In the genomic region with DNA sequence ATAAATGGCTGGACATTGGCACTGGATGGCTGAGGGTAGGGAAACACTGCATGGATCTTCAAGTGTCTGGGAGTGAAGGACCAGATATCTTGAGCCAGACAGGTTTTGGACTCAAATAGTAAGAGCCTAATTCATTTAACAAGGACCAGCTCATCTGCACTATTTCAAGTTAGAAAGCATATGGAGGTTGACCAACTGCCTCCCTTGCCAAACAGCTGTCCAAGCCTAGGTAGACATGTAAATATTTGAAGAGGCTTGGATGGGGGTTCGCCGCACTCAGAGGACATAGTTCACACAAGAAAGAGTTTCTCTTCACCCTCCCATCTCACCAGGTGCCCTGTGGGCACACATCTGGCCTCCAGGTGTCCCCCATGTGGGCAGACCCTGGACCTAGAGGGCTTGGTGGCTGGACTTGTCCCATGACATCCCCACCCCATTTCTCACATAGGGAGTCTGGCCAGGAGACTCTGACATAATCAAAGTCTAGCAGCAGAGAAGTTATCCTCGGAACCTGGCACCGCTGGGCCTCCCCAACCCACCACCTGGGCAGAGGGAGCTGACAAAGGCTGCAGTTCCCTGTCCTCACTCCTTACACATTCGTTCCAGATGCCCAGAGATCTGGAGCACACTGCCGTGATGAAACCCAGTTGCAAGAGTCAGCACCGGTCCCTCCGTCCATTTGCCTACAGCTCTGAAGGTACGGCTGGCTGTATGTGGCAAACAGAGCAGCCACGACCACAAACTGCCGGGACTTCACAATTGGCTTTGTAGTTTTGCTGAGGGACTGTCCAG, we compare ENCODE assay signal across 36 cellular contexts.
A peak's percentile ranks its signal among the peaks of the same experiment; 100 is the strongest.
DNase-seq lines count a peak whose midpoint lies in the region; ATAC-seq and TF ChIP-seq lines count a peak whose summit lies in the region.
"Had no signal": no experiment of that assay in that cellular context is flagged by ENCODE, and none has a peak within 500 bp of the region (broad histone marks: within the 10 kb centered on the region; RNA-seq: fewer than 3 reads in every experiment).

No MANE protein-coding gene starts in this region.

- H3K4me3 ChIP-seq in mucosa of descending colon (no peak overlapping the region), testis (no peak overlapping the region)
- H3K4me3 ChIP-seq: cardiac muscle cell, coronary artery, HAP-1, heart left ventricle, lower lobe of right lung, SJCRH30 had no signal

- H3K4me1 ChIP-seq in mucosa of descending colon (ENCODE audit: low read depth) (no peaks in the 10 kb centered on the region), testis (no peaks in the 10 kb centered on the region)
- H3K4me1 ChIP-seq: BE2C, HAP-1, heart left ventricle, lower lobe of right lung, SJCRH30 had no signal

- H3K36me3 Mint-ChIP-seq in natural killer cell treated with Interleukin-12 subunit alpha and Interleukin-12 subunit beta and Interleukin-15 and Interleukin-18, amount 100 ng/mL, for 72 hours = no peaks in the 10 kb centered on the region
- H3K36me3 Mint-ChIP-seq in natural killer cell = no peaks in the 10 kb centered on the region
- no peaks in the 10 kb centered on the region for H3K36me3 Mint-ChIP-seq in stimulated activated naive B cell treated with anti-CD40 and anti-IgM and Interleukin-4, amounts not matched to agents 10 μg/mL and 1 μg/mL and 100 μg/mL, for 72 hours
- H3K36me3 Mint-ChIP-seq: activated naive CD8-positive, alpha-beta T cell treated with anti-CD3 and anti-CD28 coated beads for 36 hours; CD8-positive, alpha-beta memory T cell had no signal

- H3K4me1 Mint-ChIP-seq in natural killer cell treated with Interleukin-12 subunit alpha and Interleukin-12 subunit beta and Interleukin-15 and Interleukin-18, amount 100 ng/mL, for 72 hours (ENCODE audit: low read depth in 2 of 2) = no peaks in the 10 kb centered on the region
- H3K4me1 Mint-ChIP-seq in natural killer cell = no peaks in the 10 kb centered on the region
- H3K4me1 Mint-ChIP-seq in stimulated activated naive B cell treated with anti-CD40 and anti-IgM and Interleukin-4, amounts not matched to agents 10 μg/mL and 1 μg/mL and 100 μg/mL, for 72 hours = no peaks in the 10 kb centered on the region

- no peak overlapping the region for H3K4me3 Mint-ChIP-seq in natural killer cell treated with Interleukin-12 subunit alpha and Interleukin-12 subunit beta and Interleukin-15 and Interleukin-18, amount 100 ng/mL, for 72 hours
- no peak overlapping the region for H3K4me3 Mint-ChIP-seq in natural killer cell
- no peak overlapping the region for H3K4me3 Mint-ChIP-seq in stimulated activated naive B cell treated with anti-CD40 and anti-IgM and Interleukin-4, amounts not matched to agents 10 μg/mL and 1 μg/mL and 100 μg/mL, for 72 hours
- H3K4me3 Mint-ChIP-seq: activated naive CD8-positive, alpha-beta T cell treated with anti-CD3 and anti-CD28 coated beads for 36 hours; activated T-cell treated with anti-CD3 and anti-CD28 coated beads, Interleukin-2, amount 50 U/mL, for 4 hours; CD8-positive, alpha-beta memory T cell; nephron; stimulated activated naive CD8-positive, alpha-beta T cell treated with anti-CD3 and anti-CD28 coated beads, Interleukin-15, Interleukin-2, amounts not matched to agents 100 ng/mL and 50 ng/mL, for 24 hours had no signal

- H3K27me3 Mint-ChIP-seq in natural killer cell treated with Interleukin-12 subunit alpha and Interleukin-12 subunit beta and Interleukin-15 and Interleukin-18, amount 100 ng/mL, for 72 hours = no peaks in the 10 kb centered on the region
- H3K27me3 Mint-ChIP-seq in natural killer cell (ENCODE audit: low read depth in 2 of 2) = no peaks in the 10 kb centered on the region
- H3K27me3 Mint-ChIP-seq in stimulated activated naive B cell treated with anti-CD40 and anti-IgM and Interleukin-4, amounts not matched to agents 10 μg/mL and 1 μg/mL and 100 μg/mL, for 72 hours = no peaks in the 10 kb centered on the region
- H3K27me3 Mint-ChIP-seq: activated naive CD8-positive, alpha-beta T cell treated with anti-CD3 and anti-CD28 coated beads for 36 hours; CD8-positive, alpha-beta memory T cell; stimulated activated naive CD8-positive, alpha-beta T cell treated with anti-CD3 and anti-CD28 coated beads, Interleukin-15, Interleukin-2, amounts not matched to agents 100 ng/mL and 50 ng/mL, for 24 hours had no signal

- H3K36me3 ChIP-seq in mucosa of descending colon (ENCODE audit: low read depth) = no peaks in the 10 kb centered on the region
- H3K36me3 ChIP-seq in testis (ENCODE audit: low read depth, missing control alignments) = no peaks in the 10 kb centered on the region
- H3K36me3 ChIP-seq: BE2C, cardiac muscle cell, HAP-1, heart left ventricle, lower lobe of right lung, SJCRH30 had no signal

- peak overlapping the region; percentile 15 for H3K27ac ChIP-seq in epithelial cell of prostate
- H3K27ac ChIP-seq in testis = no peak overlapping the region
- H3K27ac ChIP-seq: cardiac muscle cell, coronary artery, heart left ventricle, lower lobe of right lung, SJCRH30, VCaP had no signal

- intact Hi-C loops in natural killer cell (cut with micrococcal nuclease) = no loop called here
- intact Hi-C loops in mucosa of descending colon (cut with DNase I, micrococcal nuclease) = no loop called here
- intact Hi-C loops in testis (cut with DNase I; ENCODE audit: low total_unique reads) = no loop called here

- H3K27me3 ChIP-seq in testis = no peaks in the 10 kb centered on the region
- H3K27me3 ChIP-seq: BE2C, cardiac muscle cell, heart left ventricle, SJCRH30 had no signal

- WGBS in testis, 2 donors = 89 to 97% methylated on average over 11 of the region's 11 CpGs

- no peak for TF ChIP-seq CTCF in natural killer cell (IDR thresholded peaks at IDR 0.05)
- TF ChIP-seq CTCF in mucosa of descending colon (IDR thresholded peaks at IDR 0.05) = no peak
- no peak for TF ChIP-seq CTCF in testis (IDR thresholded peaks at IDR 0.05)

- H3K9me3 ChIP-seq in mucosa of descending colon (no peaks in the 10 kb centered on the region), testis (no peaks in the 10 kb centered on the region)
- H3K9me3 ChIP-seq: BE2C, HAP-1, heart left ventricle, lower lobe of right lung, SJCRH30 had no signal

- peak; percentile 34 for DNase-seq in natural killer cell treated with Interleukin-12 subunit alpha and Interleukin-12 subunit beta and Interleukin-15 and Interleukin-18, amount 100 ng/mL, for 72 hours (ENCODE audit: low spot score)
- DNase-seq in natural killer cell (no peak), epithelial cell of prostate (ENCODE audit: low read depth, low spot score) (no peak), mucosa of descending colon (no peak), NCI-H1436 (lab: John Stamatoyannopoulos, UW) (no peak), testis (no peak)
- DNase-seq in stimulated activated naive B cell treated with anti-CD40 and anti-IgM and Interleukin-4, amounts not matched to agents 10 μg/mL and 1 μg/mL and 100 μg/mL, for 72 hours = no peak
- DNase-seq: ACHN; activated CD4-positive, alpha-beta T cell treated with anti-CD3 and anti-CD28 coated beads for 4 hours; activated gamma-delta T cell; activated naive CD8-positive, alpha-beta T cell treated with anti-CD3 and anti-CD28 coated beads for 36 hours; activated T-cell treated with anti-CD3 and anti-CD28 coated beads, Interleukin-2, amount 50 U/mL, for 4 hours; anterior cingulate cortex; BE2C; CD8-positive, alpha-beta memory T cell; DMS153; effector memory CD4-positive, alpha-beta T cell; erythroblast; heart left ventricle; IMR-90; kidney glomerular epithelial cell; lower lobe of right lung; NCI-H2107; NCI-H345; NCI-H69; SJCRH30; stimulated activated CD4-positive, alpha-beta T cell treated with anti-CD3 and anti-CD28 coated beads, Interleukin-2, amount 100 ng/mL, for 24 hours; SW 1271; T-helper 9 cell had no signal

- TF ChIP-seq POLR2A in testis (IDR thresholded peaks at IDR 0.05) = no peak

- ATAC-seq in natural killer cell treated with Interleukin-12 subunit alpha and Interleukin-12 subunit beta and Interleukin-15 and Interleukin-18, amount 100 ng/mL, for 72 hours = no peak
- ATAC-seq in natural killer cell (no peak), mucosa of descending colon (peak; percentile 42)
- ATAC-seq in stimulated activated naive B cell treated with anti-CD40 and anti-IgM and Interleukin-4, amounts not matched to agents 10 μg/mL and 1 μg/mL and 100 μg/mL, for 72 hours (replicated peaks) = no peak
- ATAC-seq: activated T-cell treated with anti-CD3 and anti-CD28 coated beads, Interleukin-2, amount 50 U/mL, for 4 hours; heart left ventricle; Panc1 had no signal

- H3K9me3 Mint-ChIP-seq in natural killer cell treated with Interleukin-12 subunit alpha and Interleukin-12 subunit beta and Interleukin-15 and Interleukin-18, amount 100 ng/mL, for 72 hours = no peaks in the 10 kb centered on the region
- H3K9me3 Mint-ChIP-seq in natural killer cell = no peaks in the 10 kb centered on the region
- H3K9me3 Mint-ChIP-seq in stimulated activated naive B cell treated with anti-CD40 and anti-IgM and Interleukin-4, amounts not matched to agents 10 μg/mL and 1 μg/mL and 100 μg/mL, for 72 hours = no peaks in the 10 kb centered on the region
- H3K9me3 Mint-ChIP-seq: activated naive CD8-positive, alpha-beta T cell treated with anti-CD3 and anti-CD28 coated beads for 36 hours; activated T-cell treated with anti-CD3 and anti-CD28 coated beads, Interleukin-2, amount 50 U/mL, for 4 hours; nephron; stimulated activated naive CD8-positive, alpha-beta T cell treated with anti-CD3 and anti-CD28 coated beads, Interleukin-15, Interleukin-2, amounts not matched to agents 100 ng/mL and 50 ng/mL, for 24 hours had no signal

- no peak overlapping the region for H3K27ac Mint-ChIP-seq in natural killer cell treated with Interleukin-12 subunit alpha and Interleukin-12 subunit beta and Interleukin-15 and Interleukin-18, amount 100 ng/mL, for 72 hours
- H3K27ac Mint-ChIP-seq in natural killer cell = no peak overlapping the region
- H3K27ac Mint-ChIP-seq in stimulated activated naive B cell treated with anti-CD40 and anti-IgM and Interleukin-4, amounts not matched to agents 10 μg/mL and 1 μg/mL and 100 μg/mL, for 72 hours = no peak overlapping the region
- H3K27ac Mint-ChIP-seq: activated naive CD8-positive, alpha-beta T cell treated with anti-CD3 and anti-CD28 coated beads for 36 hours; CD8-positive, alpha-beta memory T cell; nephron; stimulated activated naive CD8-positive, alpha-beta T cell treated with anti-CD3 and anti-CD28 coated beads, Interleukin-15, Interleukin-2, amounts not matched to agents 100 ng/mL and 50 ng/mL, for 24 hours had no signal
